Comparison of ENCODE assay signal across 1 cellular context in genomic region chr16:65068151-65068740, GRCh38.
TF ChIP-seq lines count a peak whose summit lies in the region.

No MANE protein-coding gene starts in this region.

TF ChIP-seq in IMR-90, 13 proteins besides CTCF, POLR2A, EP300 and RAD21:
- TF ChIP-seq BHLHE40 (IDR thresholded peaks at IDR 0.05; ENCODE audit: low read depth, low read length) = peak; percentile 80
- TF ChIP-seq MAFK (IDR thresholded peaks at IDR 0.05; ENCODE audit: low read depth, low read length) = peak; percentile 45
- TF ChIP-seq RCOR1 (IDR thresholded peaks at IDR 0.05; ENCODE audit: insufficient replicate concordance, low read length) = no peak
- no peak for TF ChIP-seq MAZ (IDR thresholded peaks at IDR 0.05; ENCODE audit: borderline replicate concordance, low read depth, low read length)
- TF ChIP-seq CEBPB (IDR thresholded peaks at IDR 0.05; ENCODE audit: low read depth, low read length) = peak; percentile 84
- TF ChIP-seq NFE2L2 (IDR thresholded peaks at IDR 0.05; ENCODE audit: low read depth, low read length) = 0 out of 2 replicates have a peak, but pooled peaks have one; percentile 28
TF ChIP-seq in IMR-90: peak in this region for 4.
